21 cellular contexts compared by ENCODE assay signal in the genomic region with DNA sequence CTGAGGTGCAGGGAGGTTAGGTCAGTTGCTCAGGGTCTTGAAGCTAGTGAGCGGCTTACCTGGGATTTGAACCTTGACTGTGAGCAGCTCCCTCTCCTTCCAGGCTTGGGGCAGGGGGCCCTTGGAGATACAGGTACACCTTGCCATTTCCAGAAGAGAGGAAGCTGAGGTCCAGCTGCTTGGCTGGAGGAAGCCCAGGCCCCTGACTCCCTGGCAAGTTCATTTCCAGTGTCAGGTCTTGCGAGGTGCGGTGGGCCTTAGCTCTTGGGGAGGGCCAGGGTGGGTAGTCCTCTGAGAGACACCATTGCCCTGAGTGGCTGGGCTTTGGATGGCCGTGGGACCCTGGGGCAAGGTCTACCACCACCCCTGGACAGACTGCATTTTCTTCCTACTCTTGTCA.
"Had no signal": no experiment of that assay in that cellular context is flagged by ENCODE, and none has a peak within 500 bp of the region (broad histone marks: within the 10 kb centered on the region; RNA-seq: fewer than 3 reads in every experiment).

No MANE protein-coding gene starts in this region.

- H3K4me1 ChIP-seq: pancreas, tibial nerve had no signal

- H3K36me3 Mint-ChIP-seq: natural killer cell; stimulated activated memory B cell treated with anti-CD40 and anti-IgM and Interleukin-4, amounts not matched to agents 10 μg/mL and 1 μg/mL and 100 μg/mL, for 72 hours had no signal

- ATAC-seq: natural killer cell; pancreas; sciatic nerve; stimulated activated memory B cell treated with anti-CD40 and anti-IgM and Interleukin-4, amounts not matched to agents 10 μg/mL and 1 μg/mL and 100 μg/mL, for 72 hours; stimulated activated naive CD8-positive, alpha-beta T cell treated with anti-CD3 and anti-CD28 coated beads, Interleukin-15, Interleukin-2, amounts not matched to agents 100 U/mL and 50 U/mL, for 24 hours had no signal

- H3K9me3 ChIP-seq: heart right ventricle, neutrophil, pancreas, thoracic aorta, tibial nerve, upper lobe of left lung had no signal

- H3K27ac ChIP-seq: neutrophil, pancreas, thoracic aorta, tibial nerve, upper lobe of left lung had no signal

- H3K4me1 Mint-ChIP-seq: natural killer cell, neural crest cell had no signal

- DNase-seq: cortex of kidney; effector CD4-positive, alpha-beta T cell; foreskin fibroblast; glutamatergic neuron; heart right ventricle; hippocampal formation; kidney glomerular epithelial cell; natural killer cell; pancreas; stimulated activated CD4-positive, alpha-beta T cell treated with anti-CD3 and anti-CD28 coated beads, Interleukin-2, amount 100 ng/mL, for 24 hours; stimulated activated CD4-positive, alpha-beta T cell treated with anti-CD3 and anti-CD28 coated beads, Interleukin-4, amount 100 ng/mL, for 24 hours; stimulated activated naive CD8-positive, alpha-beta T cell treated with anti-CD3 and anti-CD28 coated beads, Interleukin-15, Interleukin-2, amounts not matched to agents 100 U/mL and 50 U/mL, for 24 hours; upper lobe of left lung had no signal

- H3K27me3 Mint-ChIP-seq: memory B cell; stimulated activated memory B cell treated with anti-CD40 and anti-IgM and Interleukin-4, amounts not matched to agents 10 μg/mL and 1 μg/mL and 100 μg/mL, for 72 hours had no signal

- H3K27me3 ChIP-seq: heart right ventricle, neutrophil, pancreas, tibial nerve, upper lobe of left lung had no signal

- H3K4me3 Mint-ChIP-seq: memory B cell; natural killer cell; neural crest cell; stimulated activated memory B cell treated with anti-CD40 and anti-IgM and Interleukin-4, amounts not matched to agents 10 μg/mL and 1 μg/mL and 100 μg/mL, for 72 hours had no signal

- H3K9me3 Mint-ChIP-seq: memory B cell; natural killer cell; neural crest cell; stimulated activated memory B cell treated with anti-CD40 and anti-IgM and Interleukin-4, amounts not matched to agents 10 μg/mL and 1 μg/mL and 100 μg/mL, for 72 hours had no signal

- H3K36me3 ChIP-seq: neutrophil, pancreas, thoracic aorta, tibial nerve, upper lobe of left lung had no signal

- H3K4me3 ChIP-seq: heart right ventricle, lung, pancreas, thoracic aorta, tibial nerve, upper lobe of left lung had no signal
